In genomic region chr6:27260836-27261375, GRCh38 we compare ENCODE assay signal across 21 cellular contexts. TPM values are rescaled to one million over a fixed set of nuclear protein-coding genes. Genes with fewer than 3 reads are reported as not detected.
DNase-seq lines count a peak whose midpoint lies in the region; ATAC-seq and TF ChIP-seq lines count a peak whose summit lies in the region.
"Had no signal": no experiment of that assay in that cellular context is flagged by ENCODE, and none has a peak within 500 bp of the region (broad histone marks: within the 10 kb centered on the region; RNA-seq: fewer than 3 reads in every experiment).

No MANE protein-coding gene starts in this region.

- no peak overlapping the region for H2BK15ac ChIP-seq in mesendoderm (replicated peaks; ENCODE audit: low read depth)

- H3K9ac ChIP-seq in mesendoderm (ENCODE audit: low read length): peak overlapping the region; percentile 63
- H3K9ac ChIP-seq: BLaER1 treated with 17β-estradiol and CSF1 and Interleukin-3, amounts not matched to agents 10 nM and 100 nM had no signal

- no peak overlapping the region for H4K5ac ChIP-seq in mesendoderm (ENCODE audit: low read length)

- no peaks in the 10 kb centered on the region for H3K36me3 ChIP-seq in mesendoderm (ENCODE audit: control insufficient read depth, insufficient read depth, low read length)
- H3K36me3 ChIP-seq: BLaER1 treated with 17β-estradiol and CSF1 and Interleukin-3, amounts not matched to agents 10 nM and 100 nM; breast epithelium; upper lobe of right lung had no signal

- no CpG with 5 or more reads among the region's 30 CpGs for WGBS in mesendoderm (ENCODE audit: extremely low coverage, insufficient coverage, low lambda C conversion rate)

- H3K4me3 Mint-ChIP-seq in stimulated activated naive CD8-positive, alpha-beta T cell treated with anti-CD3 and anti-CD28 coated beads, Interleukin-15, Interleukin-2, amounts not matched to agents 100 ng/mL and 50 ng/mL, for 24 hours: peak overlapping the region; percentile 11
- H3K4me3 Mint-ChIP-seq in stimulated activated naive CD8-positive, alpha-beta T cell treated with anti-CD3 and anti-CD28 coated beads, Interleukin-15, amount 100 ng/mL, for 72 hours: peak overlapping the region in 1 of 2 donors; percentile 26
- H3K4me3 Mint-ChIP-seq: activated CD4-positive, alpha-beta T cell treated with anti-CD3 and anti-CD28 coated beads, Interleukin-2, amount 10 ng/mL, durations not matched to agents 7 days and 5 days; activated naive CD4-positive, alpha-beta T cell treated with anti-CD3 and anti-CD28 coated beads, Interleukin-2, amount 10 ng/mL, durations not matched to agents 7 days and 5 days; naive B cell; stimulated activated memory B cell treated with anti-CD40 and anti-IgM and Interleukin-4, amounts not matched to agents 10 μg/mL and 1 μg/mL and 100 μg/mL, for 72 hours had no signal

- no peak overlapping the region for H3K27ac Mint-ChIP-seq in stimulated activated naive CD8-positive, alpha-beta T cell treated with anti-CD3 and anti-CD28 coated beads, Interleukin-15, Interleukin-2, amounts not matched to agents 100 ng/mL and 50 ng/mL, for 24 hours
- no peak overlapping the region for H3K27ac Mint-ChIP-seq in stimulated activated naive CD8-positive, alpha-beta T cell treated with anti-CD3 and anti-CD28 coated beads, Interleukin-15, amount 100 ng/mL, for 72 hours
- H3K27ac Mint-ChIP-seq: activated CD4-positive, alpha-beta T cell treated with anti-CD3 and anti-CD28 coated beads, Interleukin-2, amount 10 ng/mL, durations not matched to agents 7 days and 5 days; activated naive CD4-positive, alpha-beta T cell treated with anti-CD3 and anti-CD28 coated beads, Interleukin-2, amount 10 ng/mL, durations not matched to agents 7 days and 5 days; stimulated activated memory B cell treated with anti-CD40 and anti-IgM and Interleukin-4, amounts not matched to agents 10 μg/mL and 1 μg/mL and 100 μg/mL, for 72 hours had no signal

- H3K4me1 ChIP-seq in mesendoderm (ENCODE audit: control insufficient read depth, low read depth, low read length): no peaks in the 10 kb centered on the region
- H3K4me1 ChIP-seq: BLaER1 treated with 17β-estradiol and CSF1 and Interleukin-3, amounts not matched to agents 10 nM and 100 nM; breast epithelium; upper lobe of right lung had no signal

- H3K27me3 ChIP-seq in mesendoderm (ENCODE audit: insufficient read depth, low read length, poor library complexity): no peaks in the 10 kb centered on the region
- H3K27me3 ChIP-seq: BLaER1 treated with 17β-estradiol and CSF1 and Interleukin-3, amounts not matched to agents 10 nM and 100 nM had no signal

- H2AK5ac ChIP-seq in mesendoderm (ENCODE audit: low read length): no peak overlapping the region

- H3K4me3 ChIP-seq in epithelial cell of esophagus (ENCODE audit: low read length) (peak overlapping the region; percentile 10), mesendoderm (ENCODE audit: low read length) (peak overlapping the region; percentile 46), coronary artery (no peak overlapping the region)
- H3K4me3 ChIP-seq: BLaER1 treated with 17β-estradiol and CSF1 and Interleukin-3, amounts not matched to agents 10 nM and 100 nM; breast epithelium; SK-N-MC; upper lobe of right lung had no signal

- H3K79me2 ChIP-seq in mesendoderm (ENCODE audit: control insufficient read depth, insufficient read depth, low read length): no peaks in the 10 kb centered on the region

- peaks cover 3% of the 10 kb centered on the region for H3K9me3 Mint-ChIP-seq in stimulated activated naive CD8-positive, alpha-beta T cell treated with anti-CD3 and anti-CD28 coated beads, Interleukin-15, Interleukin-2, amounts not matched to agents 100 ng/mL and 50 ng/mL, for 24 hours
- no peaks in the 10 kb centered on the region for H3K9me3 Mint-ChIP-seq in stimulated activated naive CD8-positive, alpha-beta T cell treated with anti-CD3 and anti-CD28 coated beads, Interleukin-15, amount 100 ng/mL, for 72 hours
- H3K9me3 Mint-ChIP-seq: stimulated activated memory B cell treated with anti-CD40 and anti-IgM and Interleukin-4, amounts not matched to agents 10 μg/mL and 1 μg/mL and 100 μg/mL, for 72 hours had no signal

- TF ChIP-seq CTCF in epithelial cell of esophagus (IDR thresholded peaks at IDR 0.05; ENCODE audit: insufficient read depth, low read depth, low read length, missing control alignments): no peak
- no peak for TF ChIP-seq CTCF in coronary artery (IDR thresholded peaks at IDR 0.05)

- peaks cover 9% of the 10 kb centered on the region for H3K36me3 Mint-ChIP-seq in stimulated activated naive CD8-positive, alpha-beta T cell treated with anti-CD3 and anti-CD28 coated beads, Interleukin-15, Interleukin-2, amounts not matched to agents 100 ng/mL and 50 ng/mL, for 24 hours (ENCODE audit: low read depth)
- H3K36me3 Mint-ChIP-seq: activated naive CD4-positive, alpha-beta T cell treated with anti-CD3 and anti-CD28 coated beads, Interleukin-2, amount 10 ng/mL, durations not matched to agents 7 days and 5 days; stimulated activated memory B cell treated with anti-CD40 and anti-IgM and Interleukin-4, amounts not matched to agents 10 μg/mL and 1 μg/mL and 100 μg/mL, for 72 hours had no signal

- peak overlapping the region; percentile 64 for H3K56ac ChIP-seq in mesendoderm (ENCODE audit: low read length)

- H2BK5ac ChIP-seq in mesendoderm (ENCODE audit: low read length): no peak overlapping the region

- no peaks in the 10 kb centered on the region for H3K4me1 Mint-ChIP-seq in stimulated activated naive CD8-positive, alpha-beta T cell treated with anti-CD3 and anti-CD28 coated beads, Interleukin-15, Interleukin-2, amounts not matched to agents 100 ng/mL and 50 ng/mL, for 24 hours (ENCODE audit: low read depth)
- H3K4me1 Mint-ChIP-seq in stimulated activated naive CD8-positive, alpha-beta T cell treated with anti-CD3 and anti-CD28 coated beads, Interleukin-15, amount 100 ng/mL, for 72 hours: no peaks in the 10 kb centered on the region
- H3K4me1 Mint-ChIP-seq: stimulated activated memory B cell treated with anti-CD40 and anti-IgM and Interleukin-4, amounts not matched to agents 10 μg/mL and 1 μg/mL and 100 μg/mL, for 72 hours had no signal

- H3K79me1 ChIP-seq in mesendoderm (ENCODE audit: low read length): no peaks in the 10 kb centered on the region

- H2BK120ac ChIP-seq in mesendoderm (ENCODE audit: low read depth, low read length): no peak overlapping the region

- peak overlapping the region; percentile 60 for H3K18ac ChIP-seq in mesendoderm (ENCODE audit: low read length)

- no peak overlapping the region for H3K23ac ChIP-seq in mesendoderm (ENCODE audit: low read length)

- no peak for DNase-seq in stimulated activated naive CD8-positive, alpha-beta T cell treated with anti-CD3 and anti-CD28 coated beads, Interleukin-15, amount 100 ng/mL, for 72 hours
- DNase-seq in epithelial cell of esophagus (ENCODE audit: low read depth) (peak; percentile 13), mesendoderm (peak; percentile 66), NK-92 (lab: John Stamatoyannopoulos, UW; ENCODE audit: unreplicated experiment) (no peak), coronary artery (ENCODE audit: low spot score) (no peak), superior temporal gyrus (ENCODE audit: extremely low spot score) (no peak)
- DNase-seq: activated CD4-positive, alpha-beta T cell treated with anti-CD3 and anti-CD28 coated beads, Interleukin-2, amount 10 ng/mL, durations not matched to agents 7 days and 5 days; activated naive CD4-positive, alpha-beta T cell treated with anti-CD3 and anti-CD28 coated beads, Interleukin-2, amount 10 ng/mL, durations not matched to agents 7 days and 5 days; activated T-cell treated with anti-CD3 and anti-CD28 coated beads for 4 hours; Kasumi-1; left ventricle myocardium superior; naive B cell; NCI-H1417; NCI-H2171; upper lobe of right lung had no signal

- no peak for ATAC-seq in stimulated activated naive CD8-positive, alpha-beta T cell treated with anti-CD3 and anti-CD28 coated beads, Interleukin-15, amount 100 ng/mL, for 72 hours
- ATAC-seq in HG03521 (IDR thresholded peaks at IDR 0.05; ENCODE audit: unreplicated experiment): no peak
- ATAC-seq: left ventricle myocardium superior; stimulated activated memory B cell treated with anti-CD40 and anti-IgM and Interleukin-4, amounts not matched to agents 10 μg/mL and 1 μg/mL and 100 μg/mL, for 72 hours; upper lobe of right lung had no signal

- no peak overlapping the region for H4K8ac ChIP-seq in mesendoderm (ENCODE audit: low read depth, low read length)

- H3K27ac ChIP-seq in mesendoderm (ENCODE audit: low read depth, low read length) (no peak overlapping the region), coronary artery (no peak overlapping the region)
- H3K27ac ChIP-seq: BLaER1 treated with 17β-estradiol and CSF1 and Interleukin-3, amounts not matched to agents 10 nM and 100 nM; breast epithelium; SK-N-MC; upper lobe of right lung had no signal

- peaks cover 72% of the 10 kb centered on the region for H3K27me3 Mint-ChIP-seq in stimulated activated naive CD8-positive, alpha-beta T cell treated with anti-CD3 and anti-CD28 coated beads, Interleukin-15, Interleukin-2, amounts not matched to agents 100 ng/mL and 50 ng/mL, for 24 hours
- peaks cover 67% of the 10 kb centered on the region for H3K27me3 Mint-ChIP-seq in stimulated activated naive CD8-positive, alpha-beta T cell treated with anti-CD3 and anti-CD28 coated beads, Interleukin-15, amount 100 ng/mL, for 72 hours

- H3K4me2 ChIP-seq in mesendoderm (ENCODE audit: low read length): peak overlapping the region; percentile 75
- H3K4me2 ChIP-seq: BLaER1 treated with 17β-estradiol and CSF1 and Interleukin-3, amounts not matched to agents 10 nM and 100 nM had no signal

- no peak overlapping the region for H3K4ac ChIP-seq in mesendoderm (ENCODE audit: low read depth, low read length)

RNA-seq across cellular contexts. Expression of gene PRSS16, which starts 13.4 kb away (rescaled TPM):
- 8.8 TPM for polyA plus RNA-seq in mesendoderm (2013, experiment 1 of 2)
- polyA plus RNA-seq in mesendoderm (2013, experiment 2 of 2): 9.5 TPM

RNA-seq across cellular contexts. Expression of gene POM121L2, which starts 51.2 kb away (rescaled TPM):
- 0.07 TPM for polyA plus RNA-seq in mesendoderm (2013, experiment 1 of 2)
- polyA plus RNA-seq in mesendoderm (2013, experiment 2 of 2): 0.06 TPM

Comparison
In these comparisons a context has a peak if more than half of its experiments do, and no peak if none do; other contexts are left out.
1. DNase-seq: peak in epithelial cell of esophagus (single experiment) and mesendoderm (single experiment); none in stimulated activated naive CD8-positive, alpha-beta T cell treated with anti-CD3 and anti-CD28 coated beads, Interleukin-15, amount 100 ng/mL, for 72 hours (0 of 2), NK-92 (single experiment), coronary artery (single experiment) and superior temporal gyrus (single experiment).